11 cellular contexts compared by ENCODE assay signal in genomic region chr1:28756846-28757245, GRCh38. TPM values are rescaled to one million over a fixed set of nuclear protein-coding genes. Genes with fewer than 3 reads are reported as not detected.
DNase-seq lines count a peak whose midpoint lies in the region; ATAC-seq, FAIRE-seq and TF ChIP-seq lines count a peak whose summit lies in the region.
"Had no signal": no experiment of that assay in that cellular context is flagged by ENCODE, and none has a peak within 500 bp of the region (broad histone marks: within the 10 kb centered on the region; RNA-seq: fewer than 3 reads in every experiment).

No MANE protein-coding gene starts in this region.

- H3K4me1 ChIP-seq in IMR-90 (ENCODE audit: control insufficient read depth, insufficient read depth, low read length), result peaks cover 15% of the 10 kb centered on the region
- H3K4me1 ChIP-seq in lower lobe of right lung, result peaks cover 69% of the 10 kb centered on the region

- peaks cover 3% of the 10 kb centered on the region for H3K4me1 Mint-ChIP-seq in chondrocyte (ENCODE audit: low read depth)

- H2BK120ac ChIP-seq in IMR-90 (ENCODE audit: low read depth, low read length), result no peak overlapping the region

- ATAC-seq in IMR-90 (ENCODE audit: low read depth) (no peak; the same call in 1 of the 2 replicates), lower lobe of right lung (peak; percentile 47 to 61), omental fat pad (ENCODE audit: low FRiP score) (no peak), GM21723 (IDR thresholded peaks at IDR 0.05; ENCODE audit: unreplicated experiment) (no peak)

- no peak overlapping the region for H3K56ac ChIP-seq in IMR-90 (ENCODE audit: extremely low read depth, insufficient read depth, low read length)

- no peak overlapping the region for H4K91ac ChIP-seq in IMR-90 (ENCODE audit: insufficient read depth, low read depth, low read length)

- no peak overlapping the region for H3K4me3 Mint-ChIP-seq in chondrocyte (ENCODE audit: unreplicated experiment)

- dilution Hi-C loops in IMR-90 (cut with HindIII; ENCODE audit: low sequenced_read_pairs, unreplicated experiment), result no loop called here

- TF ChIP-seq POLR2A in IMR-90 (IDR thresholded peaks at IDR 0.05; ENCODE audit: low read depth, low read length), result no peak

- H2BK15ac ChIP-seq in IMR-90 (ENCODE audit: low read depth, low read length), result no peak overlapping the region

- H4K8ac ChIP-seq in IMR-90 (ENCODE audit: low read depth in 2 of 2, low read length in 2 of 2), result no peak overlapping the region

- no peak for DNase-seq in D721Med (ENCODE audit: insufficient read length, low spot score)
- DNase-seq in IMR-90, result no peak
- DNase-seq in chondrocyte (ENCODE audit: low spot score), result no peak
- DNase-seq in lower lobe of right lung, result no peak
- no peak for DNase-seq in medulla oblongata (ENCODE audit: extremely low spot score)
- no peak for DNase-seq in omental fat pad (ENCODE audit: low spot score)
- DNase-seq in mesenteric fat pad (ENCODE audit: low spot score), result no peak
- DNase-seq: activated CD4-positive, alpha-beta T cell treated with anti-CD3 and anti-CD28 coated beads, Interleukin-2, amount 50 U/mL, for 4 hours; GF-D8; SHP77 treated with DMSO at 0.1 percent for 48 hours had no signal

- H4K5ac ChIP-seq in IMR-90 (ENCODE audit: low read depth, low read length), result peak overlapping the region; percentile 44; the same call in 1 of the 2 replicates

- H3K4ac ChIP-seq in IMR-90 (ENCODE audit: low read depth, low read length), result 0 out of 2 replicates have a peak overlapping the region, but pooled peaks have one; percentile 1

- H3K9me3 ChIP-seq in IMR-90 (ENCODE audit: control insufficient read depth, insufficient read depth, low read length), result no peaks in the 10 kb centered on the region
- no peaks in the 10 kb centered on the region for H3K9me3 ChIP-seq in lower lobe of right lung

- TF ChIP-seq CTCF in D721Med (IDR thresholded peaks at IDR 0.05; ENCODE audit: insufficient read depth, missing control alignments), result peak; percentile 30
- peak; percentile 17; the same call in 1 of the 2 replicates for TF ChIP-seq CTCF in IMR-90 (conservative IDR thresholded peaks at IDR 0.05; ENCODE audit: low read depth, low read length)
- peak; percentile 59 for TF ChIP-seq CTCF in chondrocyte (IDR thresholded peaks at IDR 0.05)
- TF ChIP-seq CTCF in lower lobe of right lung (IDR thresholded peaks at IDR 0.05), result peak; percentile 32
- TF ChIP-seq CTCF in omental fat pad (IDR thresholded peaks at IDR 0.05), result no peak

- H3K27me3 ChIP-seq in IMR-90 (ENCODE audit: control insufficient read depth, insufficient read depth, low read length) (no peaks in the 10 kb centered on the region), lower lobe of right lung (ENCODE audit: low read depth) (no peaks in the 10 kb centered on the region)

- TF ChIP-seq RAD21 in IMR-90 (IDR thresholded peaks at IDR 0.05; ENCODE audit: low read length), result no peak

- peak overlapping the region; percentile 60; the same call in 1 of the 2 replicates for H3K4me2 ChIP-seq in IMR-90 (ENCODE audit: low read depth, low read length)

- H2BK5ac ChIP-seq in IMR-90 (ENCODE audit: low read depth, low read length, poor library complexity, severe bottlenecking), result peak overlapping the region; percentile 28

- H2BK20ac ChIP-seq in IMR-90 (ENCODE audit: low read depth, low read length), result no peak overlapping the region

- H3K4me3 ChIP-seq in IMR-90 (ENCODE audit: insufficient read depth, low read depth, low read length), result no peak overlapping the region
- H3K4me3 ChIP-seq in lower lobe of right lung, result no peak overlapping the region

- peaks cover 5% of the 10 kb centered on the region for H3K36me3 Mint-ChIP-seq in chondrocyte (ENCODE audit: low read depth)

- no peak overlapping the region for H2AK9ac ChIP-seq in IMR-90 (replicated peaks; ENCODE audit: low read depth, low read length, poor library complexity)

- H3K36me3 ChIP-seq in IMR-90 (ENCODE audit: control insufficient read depth, insufficient read depth, low read length), result peaks cover 20% of the 10 kb centered on the region
- H3K36me3 ChIP-seq in lower lobe of right lung, result peaks cover 42% of the 10 kb centered on the region

- no peak overlapping the region for H2AK5ac ChIP-seq in IMR-90 (ENCODE audit: low read depth, low read length)

- peak overlapping the region; percentile 75; the same call in 1 of the 2 replicates for H3K18ac ChIP-seq in IMR-90 (ENCODE audit: low read depth, low read length)

- no peak overlapping the region; the same call in 1 of the 2 replicates for H3K23ac ChIP-seq in IMR-90 (ENCODE audit: low read depth, low read length)

- H3K27ac Mint-ChIP-seq in chondrocyte (ENCODE audit: unreplicated experiment), result no peak overlapping the region

- H3K27ac ChIP-seq in IMR-90 (ENCODE audit: insufficient read depth, low read length) (peak overlapping the region; percentile 84; the same call in 1 of the 2 replicates), lower lobe of right lung (no peak overlapping the region)

- peak overlapping the region; percentile 53; the same call in 1 of the 2 replicates for H3K9ac ChIP-seq in IMR-90 (ENCODE audit: low read depth, low read length)

- H3K9me1 ChIP-seq in IMR-90 (ENCODE audit: insufficient read depth, low read length), result peaks cover 9% of the 10 kb centered on the region

- WGBS in IMR-90 (ENCODE audit: extremely low coverage in 2 of 2, insufficient read length in 1 of 2), 2 experiments, result 75% methylated on average over 2 of the region's 5 CpGs; no CpG with 5 or more reads in 1 of the 2 experiments

- H3K9me3 Mint-ChIP-seq in chondrocyte (ENCODE audit: low read depth), result no peaks in the 10 kb centered on the region

- POLR2A ChIA-PET in IMR-90 (lab: Charles Lee; ENCODE audit: unreplicated experiment), result interaction anchor here (0.6 kb wide), 1 partner anchor 140 kb away, joined by 3 read pairs; no protein-coding TSS in a partner anchor

- no peak for FAIRE-seq in D721Med (lab: Jason Lieb, UNC)

- CTCF ChIA-PET in IMR-90 (lab: Yijun Ruan, JAX), result interaction anchor here (0.6 to 1.0 kb wide), 3 partner anchors 10 to 123 kb away, joined by 3 read pairs; no protein-coding TSS in a partner anchor

- in situ Hi-C loops in IMR-90 (cut with MboI; ENCODE audit: low sequenced_read_pairs), result no loop called here

- intact Hi-C loops in IMR-90 (cut with micrococcal nuclease) (loop anchor here (2.0 kb wide), 1 partner anchor 108 kb away; the partner anchor contains the start of gene RNU11), lower lobe of right lung (cut with DNase I) (no loop called here)

- BruUV-seq in IMR-90 (replicated peaks; lab: Mats Ljungman, UMichigan), result no TSS peak

- H3K14ac ChIP-seq in IMR-90 (replicated peaks; ENCODE audit: low read depth, low read length), result 0 out of 2 replicates have a peak overlapping the region, but pooled peaks have one; percentile 1

- peaks cover 97% of the 10 kb centered on the region for H4K20me1 ChIP-seq in IMR-90 (ENCODE audit: insufficient read depth, low read length)

- no peaks in the 10 kb centered on the region for H3K27me3 Mint-ChIP-seq in chondrocyte (ENCODE audit: low read depth)

- no peak overlapping the region for H2AFZ ChIP-seq in IMR-90 (replicated peaks; ENCODE audit: low read length, poor library complexity)

- peaks cover 9 to 65% of the 10 kb centered on the region in 2 experiments for H3K79me1 ChIP-seq in IMR-90 (ENCODE audit: low read depth in 1 of 2, low read length in 2 of 2)

TF ChIP-seq in IMR-90, 13 proteins besides CTCF, POLR2A, EP300 and RAD21:
- TF ChIP-seq FOS (IDR thresholded peaks at IDR 0.05; ENCODE audit: low read depth, low read length) (no peak), SMC3 (IDR thresholded peaks at IDR 0.05; ENCODE audit: low read depth, low read length) (0 out of 2 replicates have a peak, but pooled peaks have one; percentile 4), BHLHE40 (IDR thresholded peaks at IDR 0.05; ENCODE audit: low read depth, low read length) (no peak), MAZ (IDR thresholded peaks at IDR 0.05; ENCODE audit: borderline replicate concordance, low read depth, low read length) (no peak), MXI1 (IDR thresholded peaks at IDR 0.05; ENCODE audit: borderline replicate concordance, low read depth, low read length) (no peak)
- TF ChIP-seq, protein P1, sequence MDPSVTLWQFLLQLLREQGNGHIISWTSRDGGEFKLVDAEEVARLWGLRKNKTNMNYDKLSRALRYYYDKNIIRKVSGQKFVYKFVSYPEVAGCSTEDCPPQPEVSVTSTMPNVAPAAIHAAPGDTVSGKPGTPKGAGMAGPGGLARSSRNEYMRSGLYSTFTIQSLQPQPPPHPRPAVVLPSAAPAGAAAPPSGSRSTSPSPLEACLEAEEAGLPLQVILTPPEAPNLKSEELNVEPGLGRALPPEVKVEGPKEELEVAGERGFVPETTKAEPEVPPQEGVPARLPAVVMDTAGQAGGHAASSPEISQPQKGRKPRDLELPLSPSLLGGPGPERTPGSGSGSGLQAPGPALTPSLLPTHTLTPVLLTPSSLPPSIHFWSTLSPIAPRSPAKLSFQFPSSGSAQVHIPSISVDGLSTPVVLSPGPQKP (IDR thresholded peaks at IDR 0.05; ENCODE audit: borderline replicate concordance, low read depth, low read length), result no peak

RNA-seq across cellular contexts. Expression of gene YTHDF2, which starts 20.1 kb away (rescaled TPM):
- 88.3 and 94.3 TPM in 2 replicates for total RNA-seq in IMR-90 (2012; rRNA removed)
- 50.0 and 50.5 TPM in 2 replicates for polyA plus RNA-seq in IMR-90 (2012; rRNA removed)
- polyA plus RNA-seq in IMR-90 (2012; cell fraction: cytosol; rRNA removed), result 24.7 and 26.8 TPM in 2 replicates
- polyA plus RNA-seq in IMR-90 (2012; cell fraction: nucleus; rRNA removed; ENCODE audit: low replicate concordance), result 23.3 and 41.5 TPM in 2 replicates
- 56.5 to 68.8 TPM (median 62.0 TPM) in 3 replicates for total RNA-seq in chondrocyte
- 70.9 TPM for total RNA-seq in lower lobe of right lung
- total RNA-seq in omental fat pad, result 10 to 100 TPM; 43.8 to 88.4 (median 56.4) TPM
- 65.5 TPM for total RNA-seq in mesenteric fat pad

RNA-seq across cellular contexts. Expression of gene OPRD1, which starts 55.1 kb away (rescaled TPM):
- total RNA-seq in IMR-90 (2012; rRNA removed) (under 0.01 TPM in 2 replicates), chondrocyte (0.10 to 0.22 TPM (median 0.15 TPM) in 3 replicates), lower lobe of right lung (not detected), omental fat pad (not detected), mesenteric fat pad (not detected)
- not detected in 2 replicates for polyA plus RNA-seq in IMR-90 (2012; rRNA removed)
- not detected in 2 replicates for polyA plus RNA-seq in IMR-90 (2012; cell fraction: cytosol; rRNA removed)
- 0.01 and 0.02 TPM in 2 replicates for polyA plus RNA-seq in IMR-90 (2012; cell fraction: nucleus; rRNA removed; ENCODE audit: low replicate concordance)

Comparison
In these comparisons a context has a peak if more than half of its experiments do, and no peak if none do; other contexts are left out.
1. CTCF ChIP-seq: peak in D721Med (single experiment), IMR-90 (single experiment), chondrocyte (single experiment) and lower lobe of right lung (single experiment); none in omental fat pad (0 of 3).
2. ATAC-seq: peak in lower lobe of right lung (2 of 2); none in IMR-90 (single experiment), omental fat pad (single experiment) and GM21723 (single experiment).